12 cellular contexts compared by ENCODE assay signal in genomic region chr16:14505846-14506245, GRCh38.
DNase-seq lines count a peak whose midpoint lies in the region; ATAC-seq and TF ChIP-seq lines count a peak whose summit lies in the region.
"Had no signal": no experiment of that assay in that cellular context is flagged by ENCODE, and none has a peak within 500 bp of the region (broad histone marks: within the 10 kb centered on the region; RNA-seq: fewer than 3 reads in every experiment).

No MANE protein-coding gene starts in this region.

- in situ Hi-C loops in GM23248 (cut with MboI): no loop called here

- no peak overlapping the region for H3K4me3 Mint-ChIP-seq in T-helper 17 cell
- H3K4me3 Mint-ChIP-seq: activated CD4-positive, alpha-beta T cell treated with anti-CD3 and anti-CD28 coated beads, Interleukin-2, amount 10 ng/mL, durations not matched to agents 7 days and 5 days had no signal

- H3K4me3 ChIP-seq in GM23248 (no peak overlapping the region), psoas muscle (no peak overlapping the region)

- peaks cover 10% of the 10 kb centered on the region for H3K4me1 Mint-ChIP-seq in T-helper 17 cell

- no peaks in the 10 kb centered on the region for H3K36me3 ChIP-seq in GM23248 (ENCODE audit: low read depth)
- H3K36me3 ChIP-seq in psoas muscle (ENCODE audit: insufficient read depth in 1 of 2, low read depth in 1 of 2): no peaks in the 10 kb centered on the region

- H3K36me3 Mint-ChIP-seq in T-helper 17 cell (ENCODE audit: low read depth): no peaks in the 10 kb centered on the region

- H3K4me1 ChIP-seq in GM23248 (ENCODE audit: insufficient read depth) (peaks cover 59% of the 10 kb centered on the region), psoas muscle (peaks cover 75% of the 10 kb centered on the region)

- DNase-seq in GM23248 (peak; percentile 73), T-helper 17 cell (no peak), epithelial cell of prostate (ENCODE audit: low read depth, low spot score) (peak; percentile 86), psoas muscle (no peak), NCI-H510A (lab: John Stamatoyannopoulos, UW) (no peak), HuH-7 (ENCODE audit: low spot score) (no peak), GM03348 (ENCODE audit: low spot score) (no peak)
- DNase-seq: activated CD4-positive, alpha-beta T cell treated with anti-CD3 and anti-CD28 coated beads, Interleukin-2, amount 10 ng/mL, durations not matched to agents 7 days and 5 days; caudate nucleus; T-helper 1 cell had no signal

- H3F3A ChIP-seq in GM23248 (ENCODE audit: insufficient read depth): peaks cover 46% of the 10 kb centered on the region

- peak overlapping the region; percentile 11 for H3K4me2 ChIP-seq in GM23248 (ENCODE audit: unreplicated experiment)

- intact Hi-C loops in psoas muscle (cut with DNase I): no loop called here

- H3K9me3 ChIP-seq in GM23248 (ENCODE audit: low read depth) (no peaks in the 10 kb centered on the region), T-helper 17 cell (ENCODE audit: control insufficient read depth, low read length, poor library complexity, severe bottlenecking) (no peaks in the 10 kb centered on the region), psoas muscle (no peaks in the 10 kb centered on the region)

- no peaks in the 10 kb centered on the region for H3K27me3 Mint-ChIP-seq in T-helper 17 cell
- H3K27me3 Mint-ChIP-seq: activated CD4-positive, alpha-beta T cell treated with anti-CD3 and anti-CD28 coated beads, Interleukin-2, amount 10 ng/mL, durations not matched to agents 7 days and 5 days had no signal

- no peaks in the 10 kb centered on the region for H3K9me2 ChIP-seq in GM23248 (ENCODE audit: insufficient read depth)

- H3K79me2 ChIP-seq in GM23248 (ENCODE audit: insufficient read depth): 0 out of 2 replicates have a peak, but pooled peaks cover 6% of the 10 kb centered on the region

- H3K27me3 ChIP-seq in GM23248 (replicated peaks; ENCODE audit: insufficient read depth) (no peaks in the 10 kb centered on the region), psoas muscle (ENCODE audit: insufficient read depth in 3 of 3, low read length in 2 of 3) (no peaks in the 10 kb centered on the region)

- ATAC-seq in T-helper 17 cell (no peak), psoas muscle (peak in 1 of 4 donors; percentile 2), GM18868 (IDR thresholded peaks at IDR 0.05; ENCODE audit: unreplicated experiment) (no peak)
- ATAC-seq: esophagus mucosa had no signal

- peak overlapping the region; percentile 17 for H3K9ac ChIP-seq in GM23248

- peak overlapping the region; percentile 24 for H3K27ac Mint-ChIP-seq in T-helper 17 cell
- H3K27ac Mint-ChIP-seq: activated CD4-positive, alpha-beta T cell treated with anti-CD3 and anti-CD28 coated beads, Interleukin-2, amount 10 ng/mL, durations not matched to agents 7 days and 5 days had no signal

- H4K20me1 ChIP-seq in GM23248 (ENCODE audit: insufficient read depth): no peaks in the 10 kb centered on the region

- no peak for TF ChIP-seq CTCF in psoas muscle (IDR thresholded peaks at IDR 0.05)

- no peak overlapping the region for H2AFZ ChIP-seq in GM23248

- peak overlapping the region; percentile 55 for H3K27ac ChIP-seq in GM23248
- peak overlapping the region; percentile 43 for H3K27ac ChIP-seq in epithelial cell of prostate
- peak overlapping the region; percentile 63 for H3K27ac ChIP-seq in psoas muscle

- 18 to 28% methylated on average over 2 of the region's 2 CpGs for WGBS in GM23248 (ENCODE audit: low coverage in 1 of 2, low lambda C conversion rate in 2 of 2, missing lambda C conversion rate in 2 of 2), 2 experiments
- WGBS in psoas muscle, 3 donors: 36 to 79% (median 46%) methylated on average over 2 of the region's 2 CpGs

Comparison
In these comparisons a context has a peak if more than half of its experiments do, and no peak if none do; other contexts are left out.
1. DNase-seq: peak in GM23248 (single experiment) and epithelial cell of prostate (single experiment); none in T-helper 17 cell (0 of 3), psoas muscle (0 of 2), NCI-H510A (single experiment), HuH-7 (single experiment) and GM03348 (single experiment).
2. Peak in every context shown above with its lines, with median percentiles within 50 percentile points of each other: H3K27ac ChIP-seq.